Comparison of ENCODE assay signal across 33 cellular contexts in the genomic region with DNA sequence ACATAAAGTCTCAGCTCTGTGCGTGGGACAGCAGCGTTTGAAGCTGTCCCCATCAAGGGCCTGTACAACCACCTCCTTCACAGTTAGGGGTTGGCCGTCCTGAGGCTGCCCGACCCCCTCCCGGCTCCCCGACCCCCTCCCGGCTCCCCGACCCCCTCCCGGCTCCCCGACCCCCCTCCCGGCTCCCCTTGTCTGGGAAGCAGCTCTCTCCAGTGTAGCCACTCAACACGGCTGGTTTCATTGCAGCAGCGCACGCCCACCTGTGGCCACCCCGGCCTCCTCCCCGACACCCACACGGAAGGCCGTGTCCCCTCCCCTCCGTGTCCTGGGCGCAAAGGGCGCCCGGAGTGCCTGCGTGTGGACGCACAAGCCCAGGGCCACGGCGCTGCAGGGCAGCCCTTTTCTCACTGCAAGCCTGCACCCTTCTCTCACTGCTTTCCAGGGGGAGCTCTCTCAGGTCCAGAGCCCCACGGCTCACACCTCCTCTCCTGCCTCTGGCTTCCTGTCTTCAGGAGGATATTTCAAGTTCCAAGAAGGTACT. TPM values are rescaled to one million over a fixed set of nuclear protein-coding genes. Genes with fewer than 3 reads are reported as not detected.
DNase-seq lines count a peak whose midpoint lies in the region; ATAC-seq and TF ChIP-seq lines count a peak whose summit lies in the region.
"Had no signal": no experiment of that assay in that cellular context is flagged by ENCODE, and none has a peak within 500 bp of the region (broad histone marks: within the 10 kb centered on the region; RNA-seq: fewer than 3 reads in every experiment).

No MANE protein-coding gene starts in this region.

- no peak overlapping the region for H3K4ac ChIP-seq in H9 (ENCODE audit: low read depth, low read length)

- H3K23me2 ChIP-seq in H9 (ENCODE audit: insufficient read length, low read depth, low read length, poor library complexity, severe bottlenecking), result no peaks in the 10 kb centered on the region

- H3K9me3 Mint-ChIP-seq in H9, result peaks cover 0 to 3% of the 10 kb centered on the region in 2 experiments; a peak in 2 of 5 replicates
- H3K9me3 Mint-ChIP-seq in T-helper 2 cell treated with Interferon-gamma antibody and Interleukin-4, amounts not matched to agents 5 μg/mL and 100 μg/mL, for 36 hours, result no peaks in the 10 kb centered on the region
- H3K9me3 Mint-ChIP-seq: activated naive CD8-positive, alpha-beta T cell treated with anti-CD3 and anti-CD28 coated beads, Interleukin-2, amount 50 U/mL, for 24 hours; activated T-cell treated with anti-CD3 and anti-CD28 coated beads, Interleukin-2, amount 50 U/mL, for 4 hours; CD4-positive, alpha-beta memory T cell; mesothelial cell of epicardium had no signal

- H3K23ac ChIP-seq in H9 (ENCODE audit: insufficient read length, low read depth, low read length), result no peak overlapping the region

- no peak overlapping the region for H3T11ph ChIP-seq in H9 (ENCODE audit: low read length)

- no peak overlapping the region for H2AFZ ChIP-seq in H9 (ENCODE audit: low read length)

- H3K27ac ChIP-seq in H9 (ENCODE audit: insufficient read length, low read depth, low read length), result no peak overlapping the region
- H3K27ac ChIP-seq: SJCRH30 had no signal

- TF ChIP-seq CTCF in H9 (conservative IDR thresholded peaks at IDR 0.05), result peak; percentile 31; the same call in 2 of the 3 replicates
- peak; percentile 13 for TF ChIP-seq CTCF in epithelial cell of proximal tubule (conservative IDR thresholded peaks at IDR 0.05; ENCODE audit: low read depth, low read length)
- TF ChIP-seq CTCF in GM20000 (IDR thresholded peaks at IDR 0.05; ENCODE audit: extremely low read depth, missing control alignments), result no peak

- H4K5ac ChIP-seq in H9 (ENCODE audit: insufficient read length, low read depth, low read length), result no peak overlapping the region

- no peaks in the 10 kb centered on the region for H3K9me3 ChIP-seq in H9 (ENCODE audit: control insufficient read depth, low read depth, low read length)
- H3K9me3 ChIP-seq: SJCRH30 had no signal

- H3K27me3 ChIP-seq in H9 (ENCODE audit: insufficient read depth, low read length), result no peaks in the 10 kb centered on the region
- H3K27me3 ChIP-seq: SJCRH30 had no signal

- no peak overlapping the region for H2AK5ac ChIP-seq in H9 (ENCODE audit: insufficient read length, low read length)

- no peaks in the 10 kb centered on the region for H4K20me1 ChIP-seq in H9 (ENCODE audit: control insufficient read depth, insufficient read depth, insufficient read length)

- no peak overlapping the region for H3K4me2 ChIP-seq in H9 (ENCODE audit: insufficient read depth, insufficient read length, low read length)

- H3K79me2 ChIP-seq in H9 (ENCODE audit: insufficient read depth, low read length), result no peaks in the 10 kb centered on the region

- peaks cover 11% of the 10 kb centered on the region for H3K27me3 Mint-ChIP-seq in H9 (ENCODE audit: low read depth)
- peaks cover 3% of the 10 kb centered on the region for H3K27me3 Mint-ChIP-seq in T-helper 2 cell treated with Interferon-gamma antibody and Interleukin-4, amounts not matched to agents 5 μg/mL and 100 μg/mL, for 36 hours (ENCODE audit: low read depth)
- H3K27me3 Mint-ChIP-seq: activated CD8-positive, alpha-beta memory T cell treated with anti-CD3 and anti-CD28 coated beads, Interleukin-2, amount 10 ng/mL, durations not matched to agents 7 days and 5 days had no signal

- H2BK20ac ChIP-seq in H9 (ENCODE audit: low read depth, low read length, poor library complexity, severe bottlenecking), result no peak overlapping the region

- no peak overlapping the region for H2BK15ac ChIP-seq in H9 (ENCODE audit: low read depth, low read length)

- no peak overlapping the region for H3K4me3 ChIP-seq in epithelial cell of proximal tubule (ENCODE audit: low read depth, low read length)
- H3K4me3 ChIP-seq: SJCRH30 had no signal

- no peak overlapping the region for H3K9ac ChIP-seq in H9 (ENCODE audit: extremely low read depth, insufficient read length, low read length)

- no peaks in the 10 kb centered on the region for H3K79me1 ChIP-seq in H9 (ENCODE audit: insufficient read depth, low read depth, low read length, poor library complexity, severe bottlenecking)

- no peaks in the 10 kb centered on the region for H3K4me1 ChIP-seq in H9 (ENCODE audit: insufficient read depth, low read length)

- H4K8ac ChIP-seq in H9 (replicated peaks; ENCODE audit: insufficient read length, low read depth, low read length), result no peak overlapping the region

- no peak overlapping the region for H2BK120ac ChIP-seq in H9 (ENCODE audit: low read depth, low read length, poor library complexity, severe bottlenecking)

- no peak overlapping the region for H3K14ac ChIP-seq in H9 (ENCODE audit: insufficient read depth, low read length)

- no peak overlapping the region for H4K91ac ChIP-seq in H9 (ENCODE audit: insufficient read length, low read depth, low read length)

- no peak for DNase-seq in H9
- peak; percentile 41 for DNase-seq in SW480 (ENCODE audit: low spot score)
- no peak for DNase-seq in epithelial cell of proximal tubule (ENCODE audit: low read depth)
- peak; percentile 8 for DNase-seq in mucosa of gallbladder (ENCODE audit: low spot score)
- no peak for DNase-seq in T-helper 2 cell treated with Interferon-gamma antibody and Interleukin-4, amounts not matched to agents 5 μg/mL and 100 μg/mL, for 36 hours (ENCODE audit: low spot score)
- DNase-seq in GM20000 (ENCODE audit: low spot score), result no peak
- DNase-seq: ACHN; activated CD4-positive, CD25-positive, alpha-beta regulatory T cell; activated CD8-positive, alpha-beta memory T cell treated with anti-CD3 and anti-CD28 coated beads, Interleukin-2, amount 10 ng/mL, durations not matched to agents 7 days and 5 days; activated gamma-delta T cell; activated naive CD8-positive, alpha-beta T cell treated with anti-CD3 and anti-CD28 coated beads, Interleukin-2, amount 50 U/mL, for 24 hours; activated T-cell treated with anti-CD3 and anti-CD28 coated beads, Interleukin-2, amount 50 U/mL, for 4 hours; CD4-positive, alpha-beta memory T cell; central memory CD4-positive, alpha-beta T cell; foreskin melanocyte; Kasumi-1; left colon; naive B cell; NCI-H1436; NCI-H2081 treated with DMSO at 0.1 percent for 48 hours; NCI-H226; NCI-H69; occipital lobe; SJCRH30; stimulated activated CD4-positive, alpha-beta T cell treated with anti-CD3 and anti-CD28 coated beads, Interleukin-4, amount 100 ng/mL, for 4 hours; substantia nigra; SW 1271; T1000; trophoblast cell had no signal

- peak overlapping the region in 2 of 3 experiments; percentile 12 to 72; a peak in 2 of 7 replicates for H3K27ac Mint-ChIP-seq in H9
- no peak overlapping the region for H3K27ac Mint-ChIP-seq in T-helper 2 cell treated with Interferon-gamma antibody and Interleukin-4, amounts not matched to agents 5 μg/mL and 100 μg/mL, for 36 hours
- H3K27ac Mint-ChIP-seq: activated CD8-positive, alpha-beta memory T cell treated with anti-CD3 and anti-CD28 coated beads, Interleukin-2, amount 10 ng/mL, durations not matched to agents 7 days and 5 days; activated naive CD8-positive, alpha-beta T cell treated with anti-CD3 and anti-CD28 coated beads, Interleukin-2, amount 50 U/mL, for 24 hours; B cell; CD4-positive, alpha-beta memory T cell; mesothelial cell of epicardium; naive B cell had no signal

- H3K4me3 Mint-ChIP-seq in H9, result no peak overlapping the region
- H3K4me3 Mint-ChIP-seq in T-helper 2 cell treated with Interferon-gamma antibody and Interleukin-4, amounts not matched to agents 5 μg/mL and 100 μg/mL, for 36 hours, result no peak overlapping the region
- H3K4me3 Mint-ChIP-seq: activated CD8-positive, alpha-beta memory T cell treated with anti-CD3 and anti-CD28 coated beads, Interleukin-2, amount 10 ng/mL, durations not matched to agents 7 days and 5 days; activated naive CD8-positive, alpha-beta T cell treated with anti-CD3 and anti-CD28 coated beads, Interleukin-2, amount 50 U/mL, for 24 hours; activated T-cell treated with anti-CD3 and anti-CD28 coated beads, Interleukin-2, amount 50 U/mL, for 4 hours; B cell; CD4-positive, alpha-beta memory T cell; mesothelial cell of epicardium; naive B cell had no signal

- WGBS in H9 (ENCODE audit: extremely low coverage, insufficient read length, low lambda C conversion rate), result no CpG with 5 or more reads among the region's 27 CpGs

- ATAC-seq in HG02623 (IDR thresholded peaks at IDR 0.05; ENCODE audit: unreplicated experiment) (no peak), HG03457 (IDR thresholded peaks at IDR 0.05; ENCODE audit: unreplicated experiment) (no peak)
- ATAC-seq: activated CD8-positive, alpha-beta memory T cell treated with anti-CD3 and anti-CD28 coated beads, Interleukin-2, amount 10 ng/mL, durations not matched to agents 7 days and 5 days; activated naive CD8-positive, alpha-beta T cell treated with anti-CD3 and anti-CD28 coated beads, Interleukin-2, amount 50 U/mL, for 24 hours; activated T-cell treated with anti-CD3 and anti-CD28 coated beads, Interleukin-2, amount 50 U/mL, for 4 hours; left colon had no signal

- no peak overlapping the region for H3K56ac ChIP-seq in H9 (ENCODE audit: insufficient read length, low read depth, low read length)

- no peak overlapping the region for H2BK5ac ChIP-seq in H9 (ENCODE audit: insufficient read length, low read length)

- no peak overlapping the region for H3K18ac ChIP-seq in H9 (ENCODE audit: insufficient read length, low read depth, low read length)

- no peaks in the 10 kb centered on the region; a peak in 1 of 7 replicates for H3K36me3 Mint-ChIP-seq in H9 (ENCODE audit: insufficient read depth in 1 of 3, low read depth in 3 of 3)
- H3K36me3 Mint-ChIP-seq in T-helper 2 cell treated with Interferon-gamma antibody and Interleukin-4, amounts not matched to agents 5 μg/mL and 100 μg/mL, for 36 hours (ENCODE audit: low read depth), result no peaks in the 10 kb centered on the region
- H3K36me3 Mint-ChIP-seq: activated CD8-positive, alpha-beta memory T cell treated with anti-CD3 and anti-CD28 coated beads, Interleukin-2, amount 10 ng/mL, durations not matched to agents 7 days and 5 days; CD4-positive, alpha-beta memory T cell; mesothelial cell of epicardium; naive B cell had no signal

- no peak overlapping the region for H2BK12ac ChIP-seq in H9 (ENCODE audit: insufficient read length, low read depth, low read length)

- H3K4me1 Mint-ChIP-seq in H9, result peaks cover 8 to 10% of the 10 kb centered on the region in 2 experiments; a peak in 3 of 4 replicates
- no peaks in the 10 kb centered on the region for H3K4me1 Mint-ChIP-seq in T-helper 2 cell treated with Interferon-gamma antibody and Interleukin-4, amounts not matched to agents 5 μg/mL and 100 μg/mL, for 36 hours (ENCODE audit: low read depth)
- H3K4me1 Mint-ChIP-seq: activated CD8-positive, alpha-beta memory T cell treated with anti-CD3 and anti-CD28 coated beads, Interleukin-2, amount 10 ng/mL, durations not matched to agents 7 days and 5 days; B cell; CD4-positive, alpha-beta memory T cell had no signal

RNA-seq across cellular contexts. Expression of a gene that starts 20.9 kb away (rescaled TPM):
- total RNA-seq in H9 (2021) (57.2 and 62.6 TPM in 2 replicates), epithelial cell of proximal tubule (84.2 and 85.0 TPM in 2 replicates), mucosa of gallbladder (99.2 TPM)

Comparison
In these comparisons a context has a peak if more than half of its experiments do, and no peak if none do; other contexts are left out.
1. DNase-seq: peak in SW480 (single experiment) and mucosa of gallbladder (single experiment); none in H9 (single experiment), epithelial cell of proximal tubule (single experiment), T-helper 2 cell treated with Interferon-gamma antibody and Interleukin-4, amounts not matched to agents 5 μg/mL and 100 μg/mL, for 36 hours (single experiment) and GM20000 (single experiment).